Comparison of ENCODE assay signal across 17 cellular contexts in genomic region chr20:49907405-49908257, GRCh38. TPM values are rescaled to one million over a fixed set of nuclear protein-coding genes. Genes with fewer than 3 reads are reported as not detected.
DNase-seq lines count a peak whose midpoint lies in the region; ATAC-seq and TF ChIP-seq lines count a peak whose summit lies in the region.
"Had no signal": no experiment of that assay in that cellular context is flagged by ENCODE, and none has a peak within 500 bp of the region (broad histone marks: within the 10 kb centered on the region; RNA-seq: fewer than 3 reads in every experiment).

No MANE protein-coding gene starts in this region.

- H3K9me3 Mint-ChIP-seq in activated CD8-positive, alpha-beta T cell treated with anti-CD3 and anti-CD28 coated beads for 36 hours: no peaks in the 10 kb centered on the region

- CTCF ChIA-PET in HEK293 (lab: Yijun Ruan, JAX): no interaction called here
- CTCF ChIA-PET in activated CD8-positive, alpha-beta T cell treated with anti-CD3 and anti-CD28 coated beads for 36 hours (lab: Charles Lee): interaction anchor here (7.7 kb wide), 1 partner anchor 19 kb away, joined by 40 read pairs; no protein-coding TSS in a partner anchor

- H3K4me3 ChIP-seq in HEK293 (ENCODE audit: low read depth, low read length) (no peak overlapping the region), left ventricle myocardium inferior (no peak overlapping the region), psoas muscle (no peak overlapping the region)
- H3K4me3 ChIP-seq: MG63, SJSA1 had no signal

- H3K9me3 ChIP-seq in HEK293 (ENCODE audit: control insufficient read depth, insufficient read depth, low read depth, low read length) (no peaks in the 10 kb centered on the region), left ventricle myocardium inferior (replicated peaks) (no peaks in the 10 kb centered on the region), psoas muscle (no peaks in the 10 kb centered on the region), T-helper 17 cell (ENCODE audit: control insufficient read depth, low read length, poor library complexity, severe bottlenecking) (no peaks in the 10 kb centered on the region)
- H3K9me3 ChIP-seq: MG63, SJSA1 had no signal

- no peak for TF ChIP-seq CTCF in HEK293 (tag by site-specific recombination; IDR thresholded peaks at IDR 0.05)
- no peak for TF ChIP-seq CTCF in left ventricle myocardium inferior (IDR thresholded peaks at IDR 0.05; ENCODE audit: borderline replicate concordance)
- TF ChIP-seq CTCF in psoas muscle (IDR thresholded peaks at IDR 0.05): no peak
- no peak for TF ChIP-seq CTCF in activated CD8-positive, alpha-beta T cell treated with anti-CD3 and anti-CD28 coated beads for 36 hours (IDR thresholded peaks at IDR 0.05)

- no peaks in the 10 kb centered on the region for H3K27me3 ChIP-seq in left ventricle myocardium inferior (ENCODE audit: low read depth)
- H3K27me3 ChIP-seq in psoas muscle (ENCODE audit: insufficient read depth in 3 of 3, low read length in 2 of 3): no peaks in the 10 kb centered on the region
- H3K27me3 ChIP-seq: MG63, SJSA1 had no signal

- no peaks in the 10 kb centered on the region for H3K27me3 Mint-ChIP-seq in activated CD8-positive, alpha-beta T cell treated with anti-CD3 and anti-CD28 coated beads for 36 hours
- no peaks in the 10 kb centered on the region for H3K27me3 Mint-ChIP-seq in T-helper 17 cell

- H3K27ac ChIP-seq in HEK293 (ENCODE audit: extremely low read depth, low read depth, low read length) (no peak overlapping the region), left ventricle myocardium inferior (replicated peaks) (peak overlapping the region; percentile 94), psoas muscle (peak overlapping the region; percentile 41)
- H3K27ac ChIP-seq: KMS-11 had no signal

- H3K36me3 ChIP-seq in HEK293 (ENCODE audit: control insufficient read depth in 2 of 2, insufficient read depth in 1 of 2, low read length in 2 of 2): peaks cover 0 to 56% of the 10 kb centered on the region in 2 experiments; a peak in 2 of 3 replicates
- H3K36me3 ChIP-seq in left ventricle myocardium inferior: peaks cover 42% of the 10 kb centered on the region
- peaks cover 4 to 58% of the 10 kb centered on the region in 2 donors for H3K36me3 ChIP-seq in psoas muscle (ENCODE audit: insufficient read depth in 1 of 2, low read depth in 1 of 2)

- no peak overlapping the region for H3K27ac Mint-ChIP-seq in activated CD8-positive, alpha-beta T cell treated with anti-CD3 and anti-CD28 coated beads for 36 hours
- no peak overlapping the region for H3K27ac Mint-ChIP-seq in T-helper 17 cell

- no peaks in the 10 kb centered on the region for H3K4me1 ChIP-seq in HEK293 (ENCODE audit: control insufficient read depth, insufficient read depth, low read length)
- peaks cover 64% of the 10 kb centered on the region for H3K4me1 ChIP-seq in left ventricle myocardium inferior
- H3K4me1 ChIP-seq in psoas muscle: peaks cover 35% of the 10 kb centered on the region

- ATAC-seq in psoas muscle (no peak), T-helper 17 cell (no peak)
- no peak for ATAC-seq in activated CD8-positive, alpha-beta T cell treated with anti-CD3 and anti-CD28 coated beads for 36 hours

- POLR2A ChIA-PET in HEK293 (lab: Yijun Ruan, JAX): interaction anchor here (1.2 kb wide), 1 partner anchor 8 kb away, joined by 5 read pairs; no protein-coding TSS in a partner anchor
- POLR2A ChIA-PET in activated CD8-positive, alpha-beta T cell treated with anti-CD3 and anti-CD28 coated beads for 36 hours (lab: Charles Lee): no interaction called here

- 81 to 90% (median 82%) methylated on average over 19 of the region's 19 CpGs for WGBS in psoas muscle, 3 donors

- peak; percentile 93 for DNase-seq in NCI-H2029 treated with DMSO at 0.1 percent for 48 hours (lab: John Stamatoyannopoulos, UW)
- no peak for DNase-seq in left ventricle myocardium inferior
- no peak for DNase-seq in psoas muscle
- no peak for DNase-seq in activated CD8-positive, alpha-beta T cell treated with anti-CD3 and anti-CD28 coated beads for 36 hours
- DNase-seq in NCI-H2081 (lab: John Stamatoyannopoulos, UW): no peak
- DNase-seq in T-helper 17 cell: no peak
- DNase-seq: ACHN, AML-193, COR-L47, DMS53, MG63, NCI-H1092, NCI-H446, RPMI8226 had no signal

- H3K4me3 Mint-ChIP-seq in activated CD8-positive, alpha-beta T cell treated with anti-CD3 and anti-CD28 coated beads for 36 hours: no peak overlapping the region
- no peak overlapping the region for H3K4me3 Mint-ChIP-seq in T-helper 17 cell

- peaks cover 4% of the 10 kb centered on the region for H3K4me1 Mint-ChIP-seq in activated CD8-positive, alpha-beta T cell treated with anti-CD3 and anti-CD28 coated beads for 36 hours (ENCODE audit: low read depth)
- H3K4me1 Mint-ChIP-seq in T-helper 17 cell: peaks cover 13% of the 10 kb centered on the region

- intact Hi-C loops in left ventricle myocardium inferior (cut with micrococcal nuclease): no loop called here
- intact Hi-C loops in psoas muscle (cut with DNase I): no loop called here
- intact Hi-C loops in activated CD8-positive, alpha-beta T cell treated with anti-CD3 and anti-CD28 coated beads for 36 hours (cut with micrococcal nuclease): no loop called here

- H3K36me3 Mint-ChIP-seq in activated CD8-positive, alpha-beta T cell treated with anti-CD3 and anti-CD28 coated beads for 36 hours (ENCODE audit: low read depth): peaks cover 17% of the 10 kb centered on the region
- H3K36me3 Mint-ChIP-seq in T-helper 17 cell (ENCODE audit: low read depth): peaks cover 9% of the 10 kb centered on the region

TF ChIP-seq in HEK293, 187 proteins besides CTCF, POLR2A, EP300 and RAD21:
- TF ChIP-seq ZNF121 (tag by site-specific recombination; IDR thresholded peaks at IDR 0.05): no peak
- no peak for TF ChIP-seq ZNF175 (tag by site-specific recombination; IDR thresholded peaks at IDR 0.05)
- TF ChIP-seq ZNF837 (tag by site-specific recombination; IDR thresholded peaks at IDR 0.05): no peak
- TF ChIP-seq EGR2 (tag by site-specific recombination; IDR thresholded peaks at IDR 0.05; ENCODE audit: low read depth): peak; percentile 88
- TF ChIP-seq HOXD13 (CRISPR knock-in tag; IDR thresholded peaks at IDR 0.05; ENCODE audit: borderline replicate concordance): no peak
- TF ChIP-seq ZFHX2 (tag by site-specific recombination; conservative IDR thresholded peaks at IDR 0.05): peak; percentile 74
- TF ChIP-seq ZBTB6 (tag by site-specific recombination; IDR thresholded peaks at IDR 0.05): no peak
- no peak for TF ChIP-seq ZNF558 (tag by site-specific recombination; IDR thresholded peaks at IDR 0.05)
- no peak for TF ChIP-seq ZNF169 (tag by site-specific recombination; IDR thresholded peaks at IDR 0.05)
- TF ChIP-seq ZNF777 (tag by site-specific recombination; IDR thresholded peaks at IDR 0.05; ENCODE audit: borderline replicate concordance): no peak

RNA-seq across cellular contexts. Expression of gene SPATA2, which starts 7.7 kb away (rescaled TPM):
- total RNA-seq in left ventricle myocardium inferior (7.6 TPM), psoas muscle (10 to 100 TPM in 2 of 4 donors, 1 to 10 TPM in 2; 6.7 to 16.3 (median 10.3) TPM), T-helper 17 cell (10 to 100 TPM; 23.5 to 24.9 TPM)
- polyA plus RNA-seq in psoas muscle: 10 to 100 TPM in 1 of 3 donors, 1 to 10 TPM in 2; 7.8 to 15.0 (median 8.1) TPM
- total RNA-seq in activated CD8-positive, alpha-beta T cell treated with anti-CD3 and anti-CD28 coated beads for 36 hours: 1 to 10 TPM; 6.2 to 7.4 TPM

RNA-seq across cellular contexts. Expression of gene RNF114, which starts 28.6 kb away (rescaled TPM):
- total RNA-seq in left ventricle myocardium inferior: 50.8 TPM
- 100 to 1,000 TPM in 1 of 4 donors, 10 to 100 TPM in 3; 67.0 to 104 (median 82.4) TPM for total RNA-seq in psoas muscle
- polyA plus RNA-seq in psoas muscle: 10 to 100 TPM; 30.8 to 83.6 (median 79.7) TPM
- 10 to 100 TPM; 68.4 to 70.5 TPM for total RNA-seq in activated CD8-positive, alpha-beta T cell treated with anti-CD3 and anti-CD28 coated beads for 36 hours
- 100 to 1,000 TPM; 104 to 111 TPM for total RNA-seq in T-helper 17 cell
